8 cellular contexts compared by ENCODE assay signal in the genomic region with DNA sequence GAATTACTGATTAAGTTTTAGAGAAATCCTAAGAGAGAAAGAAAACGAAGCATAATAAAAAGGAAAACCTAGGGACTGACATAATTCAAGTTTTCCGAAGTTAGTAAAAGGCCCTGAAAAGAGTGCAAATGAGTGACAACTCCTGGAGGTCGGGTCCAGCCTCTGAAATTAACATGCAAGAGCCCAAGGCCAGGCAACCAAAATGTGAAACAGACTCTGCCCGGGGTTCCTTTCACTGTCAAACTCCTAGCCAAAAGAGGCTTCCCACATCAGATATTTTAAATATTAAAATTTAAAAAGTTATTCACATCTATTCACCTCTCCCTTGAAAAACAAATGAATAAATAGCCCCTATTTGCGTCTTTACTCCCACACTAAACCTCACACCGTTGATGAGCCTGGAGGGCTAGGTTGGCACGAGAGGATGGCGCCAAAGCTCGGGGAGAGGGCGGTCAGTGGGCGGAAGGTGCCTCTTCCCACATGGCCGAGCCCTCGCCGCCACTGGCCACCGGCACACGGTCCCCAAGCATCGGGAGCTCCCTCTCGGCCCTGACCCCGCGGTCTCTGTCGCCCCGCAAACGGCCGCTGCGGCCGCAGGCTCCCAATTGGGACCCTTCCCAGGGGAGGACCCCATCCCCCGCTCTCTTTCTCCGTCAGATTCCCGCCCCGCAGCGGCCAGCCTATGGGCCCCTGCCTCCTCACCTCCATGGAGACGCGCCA. TPM values are rescaled to one million over a fixed set of nuclear protein-coding genes. Genes with fewer than 3 reads are reported as not detected.
A peak's percentile ranks its signal among the peaks of the same experiment; 100 is the strongest.
DNase-seq lines count a peak whose midpoint lies in the region; FAIRE-seq and TF ChIP-seq lines count a peak whose summit lies in the region.

No MANE protein-coding gene starts in this region.

- peaks cover 29% of the 10 kb centered on the region for H3K36me3 Mint-ChIP-seq in activated CD4-positive, alpha-beta T cell treated with anti-CD3 and anti-CD28 coated beads, Interleukin-2, amount 10 ng/mL, durations not matched to agents 24 days and 14 days (ENCODE audit: low read depth)

- H3K9me3 ChIP-seq in adrenal gland (replicated peaks in 1 of 3) = no peaks in the 10 kb centered on the region
- no peaks in the 10 kb centered on the region for H3K9me3 ChIP-seq in iPS-20b (ENCODE audit: insufficient read depth, low read depth, low read length)

- TF ChIP-seq POLR2A in H54 (IDR thresholded peaks at IDR 0.05; ENCODE audit: low read depth, low read length) (no peak), adrenal gland (IDR thresholded peaks at IDR 0.05) (no peak)

- H3K9ac ChIP-seq in iPS-20b (ENCODE audit: low read depth, low read length) = peak overlapping the region; percentile 93

- FAIRE-seq in H54 (lab: Jason Lieb, UNC) = no peak

- peaks cover 3% of the 10 kb centered on the region for H3K9me3 Mint-ChIP-seq in activated CD4-positive, alpha-beta T cell treated with anti-CD3 and anti-CD28 coated beads, Interleukin-2, amount 10 ng/mL, durations not matched to agents 24 days and 14 days

- H3K4me1 Mint-ChIP-seq in activated CD4-positive, alpha-beta T cell treated with anti-CD3 and anti-CD28 coated beads, Interleukin-2, amount 10 ng/mL, durations not matched to agents 24 days and 14 days = peaks cover 32% of the 10 kb centered on the region

- H3K4me1 ChIP-seq in adrenal gland (replicated peaks in 1 of 2) (peaks cover 10 to 28% of the 10 kb centered on the region in 2 donors), iPS-20b (ENCODE audit: insufficient read depth, low read length) (no peaks in the 10 kb centered on the region)

- no peak for TF ChIP-seq CTCF in adrenal gland (IDR thresholded peaks at IDR 0.05)

- 0 to 1% (median 1%) methylated on average over 17 to 33 of the region's 33 CpGs for WGBS in adrenal gland, 4 donors

- H3K4me3 ChIP-seq in adrenal gland = peak overlapping the region; percentile 13 to 93 (median 64)
- peak overlapping the region; percentile 85 for H3K4me3 ChIP-seq in iPS-20b (ENCODE audit: low read length)

- H3K27me3 ChIP-seq in adrenal gland = no peaks in the 10 kb centered on the region
- no peaks in the 10 kb centered on the region for H3K27me3 ChIP-seq in iPS-20b (ENCODE audit: insufficient read depth, low read length)

- H3K27ac ChIP-seq in adrenal gland (peak overlapping the region; percentile 76 to 89 (median 82)), iPS-20b (ENCODE audit: low read length) (peak overlapping the region; percentile 81)

- H3K36me3 ChIP-seq in adrenal gland (replicated peaks in 1 of 2) = no peaks in the 10 kb centered on the region
- H3K36me3 ChIP-seq in iPS-20b (ENCODE audit: insufficient read depth, low read depth, low read length) = peaks cover 26% of the 10 kb centered on the region; the same call in 1 of the 2 replicates

- peak overlapping the region; percentile 86 for H3K27ac Mint-ChIP-seq in activated CD4-positive, alpha-beta T cell treated with anti-CD3 and anti-CD28 coated beads, Interleukin-2, amount 10 ng/mL, durations not matched to agents 24 days and 14 days

- intact Hi-C loops in activated CD4-positive, alpha-beta T cell treated with anti-CD3 and anti-CD28 coated beads, Interleukin-2, amount 10 ng/mL, durations not matched to agents 24 days and 14 days (cut with micrococcal nuclease) = loop anchor here (1.0 to 10.0 kb wide), 7 partner anchors 20 to 256 kb away; a partner anchor contains a TSS
- intact Hi-C loops in adrenal gland (cut with DNase I) = no loop called here

- H3K4me3 Mint-ChIP-seq in activated CD4-positive, alpha-beta T cell treated with anti-CD3 and anti-CD28 coated beads, Interleukin-2, amount 10 ng/mL, durations not matched to agents 24 days and 14 days = peak overlapping the region; percentile 98

- H3K27me3 Mint-ChIP-seq in activated CD4-positive, alpha-beta T cell treated with anti-CD3 and anti-CD28 coated beads, Interleukin-2, amount 10 ng/mL, durations not matched to agents 24 days and 14 days = peaks cover 5% of the 10 kb centered on the region

- DNase-seq in activated CD4-positive, alpha-beta T cell treated with anti-CD3 and anti-CD28 coated beads, Interleukin-2, amount 10 ng/mL, durations not matched to agents 24 days and 14 days = peak; percentile 71
- DNase-seq in activated CD4-positive, alpha-beta T cell treated with anti-CD3 and anti-CD28 coated beads for 48 hours = no peak
- DNase-seq in H54 (ENCODE audit: insufficient read length, low spot score) = peak; percentile 43
- DNase-seq in LHCN-M2 (ENCODE audit: low read depth) = peak; percentile 21
- peak in 5 of 7 donors; percentile 25 to 61 (median 34) for DNase-seq in adrenal gland
- DNase-seq in stimulated activated CD4-positive, alpha-beta T cell treated with anti-CD3 and anti-CD28 coated beads, Interleukin-15, amount 100 ng/mL, for 24 hours = peak; percentile 52
- DNase-seq in H4 (ENCODE audit: low spot score) = no peak

RNA-seq across cellular contexts. Expression of a gene that starts 0.6 kb away (rescaled TPM):
- 165 and 167 TPM in 2 replicates for total RNA-seq in activated CD4-positive, alpha-beta T cell treated with anti-CD3 and anti-CD28 coated beads, Interleukin-2, amount 10 ng/mL, durations not matched to agents 24 days and 14 days
- total RNA-seq in LHCN-M2 (2014; rRNA removed) = 117 and 120 TPM in 2 replicates
- 99.9 TPM for polyA plus RNA-seq in LHCN-M2 (2012)
- 10 to 100 TPM; 50.1 to 78.9 (median 59.9) TPM for total RNA-seq in adrenal gland
- 100 to 1,000 TPM in 1 of 3 donors, 10 to 100 TPM in 2; 51.0 to 107 (median 54.7) TPM for polyA plus RNA-seq in adrenal gland
- 72.0 and 81.7 TPM in 2 replicates for total RNA-seq in H4 (2014; rRNA removed; shearing (Covaris generic))

RNA-seq across cellular contexts. Expression of a gene that starts 19.7 kb away (rescaled TPM):
- total RNA-seq in activated CD4-positive, alpha-beta T cell treated with anti-CD3 and anti-CD28 coated beads, Interleukin-2, amount 10 ng/mL, durations not matched to agents 24 days and 14 days = 93.9 and 94.7 TPM in 2 replicates
- total RNA-seq in LHCN-M2 (2014; rRNA removed) (130 and 140 TPM in 2 replicates), adrenal gland (10 to 100 TPM; 48.4 to 100.0 (median 73.8) TPM)
- 121 TPM for polyA plus RNA-seq in LHCN-M2 (2012)
- polyA plus RNA-seq in adrenal gland = 100 to 1,000 TPM in 1 of 3 donors, 10 to 100 TPM in 2; 52.7 to 126 (median 58.1) TPM
- total RNA-seq in H4 (2014; rRNA removed; shearing (Covaris generic)) = 99.9 and 102 TPM in 2 replicates

RNA-seq across cellular contexts. Expression of a gene that starts 28.2 kb away (rescaled TPM):
- total RNA-seq in activated CD4-positive, alpha-beta T cell treated with anti-CD3 and anti-CD28 coated beads, Interleukin-2, amount 10 ng/mL, durations not matched to agents 24 days and 14 days = 11.1 and 13.5 TPM in 2 replicates
- total RNA-seq in LHCN-M2 (2014; rRNA removed) = 12.7 and 16.5 TPM in 2 replicates
- 13.8 TPM for polyA plus RNA-seq in LHCN-M2 (2012)
- total RNA-seq in adrenal gland = 10 to 100 TPM in 6 of 8 donors, 1 to 10 TPM in 2; 3.1 to 29.2 (median 17.9) TPM
- 10 to 100 TPM in 2 of 3 donors, 1 to 10 TPM in 1; 6.1 to 83.7 (median 72.5) TPM for polyA plus RNA-seq in adrenal gland
- 1.4 and 2.8 TPM in 2 replicates for total RNA-seq in H4 (2014; rRNA removed; shearing (Covaris generic))

RNA-seq across cellular contexts. Expression of a gene that starts 33.4 kb away (rescaled TPM):
- total RNA-seq in activated CD4-positive, alpha-beta T cell treated with anti-CD3 and anti-CD28 coated beads, Interleukin-2, amount 10 ng/mL, durations not matched to agents 24 days and 14 days = 4.6 and 5.2 TPM in 2 replicates
- total RNA-seq in LHCN-M2 (2014; rRNA removed) (0.46 TPM in 1 of 2 replicates, not detected in the other), adrenal gland (1 to 10 TPM; 1.9 to 8.2 (median 4.4) TPM)
- polyA plus RNA-seq in LHCN-M2 (2012) = 0.60 TPM
- 1 to 10 TPM; 1.4 to 6.4 (median 5.4) TPM for polyA plus RNA-seq in adrenal gland
- not detected in 2 replicates for total RNA-seq in H4 (2014; rRNA removed; shearing (Covaris generic))

RNA-seq across cellular contexts. Expression of a gene that starts 38.3 kb away (rescaled TPM):
- total RNA-seq in activated CD4-positive, alpha-beta T cell treated with anti-CD3 and anti-CD28 coated beads, Interleukin-2, amount 10 ng/mL, durations not matched to agents 24 days and 14 days = 120 and 128 TPM in 2 replicates
- total RNA-seq in LHCN-M2 (2014; rRNA removed) (176 and 181 TPM in 2 replicates), adrenal gland (100 to 1,000 TPM; 119 to 174 (median 133) TPM)
- polyA plus RNA-seq in LHCN-M2 (2012) = 157 TPM
- 10 to 100 TPM; 66.8 to 89.0 (median 79.0) TPM for polyA plus RNA-seq in adrenal gland
- 79.6 and 84.6 TPM in 2 replicates for total RNA-seq in H4 (2014; rRNA removed; shearing (Covaris generic))

Comparison
In these comparisons a context has a peak if more than half of its experiments do, and no peak if none do; other contexts are left out.
1. DNase-seq: peak in activated CD4-positive, alpha-beta T cell treated with anti-CD3 and anti-CD28 coated beads, Interleukin-2, amount 10 ng/mL, durations not matched to agents 24 days and 14 days (single experiment), H54 (single experiment), LHCN-M2 (single experiment), adrenal gland (5 of 7) and stimulated activated CD4-positive, alpha-beta T cell treated with anti-CD3 and anti-CD28 coated beads, Interleukin-15, amount 100 ng/mL, for 24 hours (single experiment); none in activated CD4-positive, alpha-beta T cell treated with anti-CD3 and anti-CD28 coated beads for 48 hours (single experiment) and H4 (single experiment).